In genomic region chr12:96343347-96343954, GRCh38 we compare ENCODE assay signal across 10 cellular contexts. TPM values are rescaled to one million over a fixed set of nuclear protein-coding genes. Genes with fewer than 3 reads are reported as not detected.
DNase-seq lines count a peak whose midpoint lies in the region; TF ChIP-seq lines count a peak whose summit lies in the region.
"Had no signal": no experiment of that assay in that cellular context is flagged by ENCODE, and none has a peak within 500 bp of the region (broad histone marks: within the 10 kb centered on the region; RNA-seq: fewer than 3 reads in every experiment).

No MANE protein-coding gene starts in this region.

- in situ Hi-C loops in GM23248 (cut with MboI): no loop called here

- no peaks in the 10 kb centered on the region for H3K9me2 ChIP-seq in GM23248 (ENCODE audit: insufficient read depth)

- H3K27me3 ChIP-seq in GM23248 (replicated peaks; ENCODE audit: insufficient read depth) (no peaks in the 10 kb centered on the region), neutrophil (no peaks in the 10 kb centered on the region)
- H3K27me3 ChIP-seq: SJSA1 had no signal

- peaks cover 100% of the 10 kb centered on the region for H3K79me2 ChIP-seq in GM23248 (ENCODE audit: insufficient read depth)

- H3K36me3 ChIP-seq in GM23248 (ENCODE audit: low read depth) (peaks cover 19% of the 10 kb centered on the region), neutrophil (no peaks in the 10 kb centered on the region)

- H2AFZ ChIP-seq in GM23248: no peak overlapping the region

- DNase-seq in SIG-M5 (lab: John Stamatoyannopoulos, UW) (peak; percentile 26), SIG-M5 treated with dmso at 0.1 percent for 504 hours (lab: John Stamatoyannopoulos, UW; ENCODE audit: unreplicated experiment) (no peak), GM23248 (peak; percentile 23), MV-4-11 (lab: John Stamatoyannopoulos, UW) (peak; percentile 65), iPS-NIHi11 (ENCODE audit: low spot score) (no peak), RKO (ENCODE audit: low spot score) (no peak), DMS 273 treated with DMSO at 0.1 percent for 48 hours (lab: John Stamatoyannopoulos, UW) (no peak)

- no peak overlapping the region for H3K4me2 ChIP-seq in GM23248 (ENCODE audit: unreplicated experiment)
- H3K4me2 ChIP-seq: A549 had no signal

- H3K9me3 ChIP-seq in GM23248 (ENCODE audit: low read depth) (no peaks in the 10 kb centered on the region), neutrophil (no peaks in the 10 kb centered on the region)

- H3K4me3 ChIP-seq in GM23248 (no peak overlapping the region), neutrophil (ENCODE audit: low read depth in 1 of 2, low read length in 1 of 2) (no peak overlapping the region)
- H3K4me3 ChIP-seq: A549, SJSA1 had no signal

- WGBS in GM23248 (ENCODE audit: low coverage in 1 of 2, low lambda C conversion rate in 2 of 2, missing lambda C conversion rate in 2 of 2), 2 experiments: 98% methylated on average over 3 of the region's 3 CpGs

- H3K9ac ChIP-seq in GM23248: no peak overlapping the region

- H3F3A ChIP-seq in GM23248 (ENCODE audit: insufficient read depth): peaks cover 50% of the 10 kb centered on the region

- TF ChIP-seq CTCF in neutrophil (IDR thresholded peaks at IDR 0.05): no peak

- no peak overlapping the region for H3K27ac ChIP-seq in GM23248
- H3K27ac ChIP-seq in neutrophil: peak overlapping the region; percentile 32
- H3K27ac ChIP-seq: A549, SJSA1 had no signal

- H3K4me1 ChIP-seq in GM23248 (ENCODE audit: insufficient read depth): peaks cover 7% of the 10 kb centered on the region
- peaks cover 9 to 11% of the 10 kb centered on the region in 2 experiments for H3K4me1 ChIP-seq in neutrophil (ENCODE audit: control insufficient read depth in 1 of 2, insufficient read depth in 1 of 2, low read depth in 1 of 2, low read length in 1 of 2)

- H4K20me1 ChIP-seq in GM23248 (ENCODE audit: insufficient read depth): peaks cover 34% of the 10 kb centered on the region

RNA-seq across cellular contexts. Expression of gene CDK17, which starts 56.8 kb away (rescaled TPM):
- 62.7 and 91.9 TPM in 2 replicates for total RNA-seq in GM23248 (2014; rRNA removed; shearing (Covaris generic))
- polyA plus RNA-seq in GM23248 (2016; fragmentation: Nextera tagmentation; extraction: Ambion mirVana): 29.3 and 30.0 TPM in 2 replicates

Comparison
In these comparisons a context has a peak if more than half of its experiments do, and no peak if none do; other contexts are left out.
1. DNase-seq: peak in SIG-M5 (single experiment), GM23248 (single experiment) and MV-4-11 (single experiment); none in SIG-M5 treated with dmso at 0.1 percent for 504 hours (single experiment), iPS-NIHi11 (single experiment), RKO (single experiment) and DMS 273 treated with DMSO at 0.1 percent for 48 hours (single experiment).